ENCODE assay signal across 1 cellular context in the genomic region with DNA sequence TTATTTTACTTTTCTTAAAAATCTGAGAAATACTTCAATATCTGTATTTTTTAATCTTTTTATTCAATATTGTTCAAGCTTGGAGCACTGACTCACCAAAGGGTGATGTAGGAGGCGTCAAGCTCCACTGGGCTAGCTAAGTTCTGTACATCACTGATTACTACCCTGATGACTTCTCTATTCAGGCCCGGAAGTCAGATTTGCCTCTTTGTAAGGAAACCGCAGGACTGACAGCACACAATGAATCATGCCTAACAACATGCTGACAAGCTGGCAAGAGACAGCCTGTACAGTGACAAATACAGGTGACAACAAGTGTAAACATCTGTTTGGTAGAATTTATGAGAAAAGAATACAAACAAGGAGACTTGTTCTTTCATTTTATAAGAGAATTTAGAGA.
TF ChIP-seq lines count a peak whose summit lies in the region.

No MANE protein-coding gene starts in this region.

TF ChIP-seq in GM23338, 12 proteins besides CTCF, POLR2A, EP300 and RAD21 (continued from another document):
- no peak for TF ChIP-seq ZNF331 (CRISPR knock-in tag; IDR thresholded peaks at IDR 0.05; ENCODE audit: low read depth)
- TF ChIP-seq, protein P1, sequence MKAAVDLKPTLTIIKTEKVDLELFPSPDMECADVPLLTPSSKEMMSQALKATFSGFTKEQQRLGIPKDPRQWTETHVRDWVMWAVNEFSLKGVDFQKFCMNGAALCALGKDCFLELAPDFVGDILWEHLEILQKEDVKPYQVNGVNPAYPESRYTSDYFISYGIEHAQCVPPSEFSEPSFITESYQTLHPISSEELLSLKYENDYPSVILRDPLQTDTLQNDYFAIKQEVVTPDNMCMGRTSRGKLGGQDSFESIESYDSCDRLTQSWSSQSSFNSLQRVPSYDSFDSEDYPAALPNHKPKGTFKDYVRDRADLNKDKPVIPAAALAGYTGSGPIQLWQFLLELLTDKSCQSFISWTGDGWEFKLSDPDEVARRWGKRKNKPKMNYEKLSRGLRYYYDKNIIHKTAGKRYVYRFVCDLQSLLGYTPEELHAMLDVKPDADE (IDR thresholded peaks at IDR 0.05): no peak
- TF ChIP-seq ZNF114 (CRISPR knock-in tag; IDR thresholded peaks at IDR 0.05): no peak
- no peak for TF ChIP-seq EZH2phosphoT487 (IDR thresholded peaks at IDR 0.05; ENCODE audit: unreplicated experiment)
- no peak for TF ChIP-seq NANOG (IDR thresholded peaks at IDR 0.05; ENCODE audit: borderline replicate concordance)
- no peak for TF ChIP-seq JUNB (IDR thresholded peaks at IDR 0.05; ENCODE audit: unreplicated experiment)
- no peak for TF ChIP-seq STAT1 (IDR thresholded peaks at IDR 0.05; ENCODE audit: unreplicated experiment)
- TF ChIP-seq POLR2AphosphoS5 (IDR thresholded peaks at IDR 0.05; ENCODE audit: low read depth): no peak
- TF ChIP-seq EZH2 (IDR thresholded peaks at IDR 0.05; ENCODE audit: low read depth, unreplicated experiment): no peak
- no peak for TF ChIP-seq CREB1 (CRISPR knock-in tag; IDR thresholded peaks at IDR 0.05; ENCODE audit: low read depth)
